11 cellular contexts compared by ENCODE assay signal in the genomic region with DNA sequence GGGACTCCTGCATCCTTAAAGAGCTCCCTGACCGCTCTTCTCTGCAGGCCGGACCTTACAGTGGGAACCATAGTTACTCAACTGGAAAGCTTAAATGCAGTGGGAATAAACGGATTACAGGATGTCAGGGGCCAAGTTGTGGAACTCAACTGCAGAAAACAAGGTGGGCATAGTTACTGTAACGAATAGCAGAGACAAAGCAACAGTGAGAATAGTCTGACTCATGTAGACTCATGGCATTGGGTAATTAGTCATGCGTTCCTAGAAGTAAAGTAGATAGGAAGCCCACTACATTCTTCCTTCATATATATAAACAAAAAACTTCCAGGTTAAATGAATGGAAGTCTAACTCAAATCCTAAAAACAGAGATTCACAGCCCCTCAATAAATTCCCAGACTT.
"Had no signal": no experiment of that assay in that cellular context is flagged by ENCODE, and none has a peak within 500 bp of the region (broad histone marks: within the 10 kb centered on the region; RNA-seq: fewer than 3 reads in every experiment).

No MANE protein-coding gene starts in this region.

- H3K36me3 Mint-ChIP-seq: naive B cell had no signal

- DNase-seq: activated CD4-positive, alpha-beta memory T cell treated with anti-CD3 and anti-CD28 coated beads, Interleukin-2, amount 10 ng/mL, durations not matched to agents 7 days and 5 days; activated CD8-positive, alpha-beta memory T cell treated with anti-CD3 and anti-CD28 coated beads, Interleukin-2, amount 50 U/mL, for 4 hours; activated naive CD4-positive, alpha-beta T cell treated with anti-CD3 and anti-CD28 coated beads, Interleukin-2, amount 50 U/mL, for 16 hours; endodermal cell; erythroblast; hippocampal formation; kidney glomerular epithelial cell; naive B cell; stimulated activated CD4-positive, alpha-beta T cell treated with anti-CD3 and anti-CD28 coated beads, Interleukin-4, amount 100 ng/mL, for 4 hours had no signal

- H3K27ac Mint-ChIP-seq: activated CD4-positive, alpha-beta memory T cell treated with anti-CD3 and anti-CD28 coated beads, Interleukin-2, amount 10 ng/mL, durations not matched to agents 7 days and 5 days; endodermal cell; naive B cell had no signal

- H2AFZ ChIP-seq: parathyroid adenoma had no signal

- H3K4me1 Mint-ChIP-seq: activated CD4-positive, alpha-beta memory T cell treated with anti-CD3 and anti-CD28 coated beads, Interleukin-2, amount 10 ng/mL, durations not matched to agents 7 days and 5 days; endodermal cell; naive B cell had no signal

- H3K4me3 Mint-ChIP-seq: activated CD4-positive, alpha-beta memory T cell treated with anti-CD3 and anti-CD28 coated beads, Interleukin-2, amount 10 ng/mL, durations not matched to agents 7 days and 5 days; endodermal cell; naive B cell had no signal

- H3K27ac ChIP-seq: parathyroid adenoma, tibial nerve had no signal

- H3K9ac ChIP-seq: parathyroid adenoma had no signal

- H3K4me3 ChIP-seq: tibial nerve had no signal

- H3K79me2 ChIP-seq: parathyroid adenoma had no signal

- H3K36me3 ChIP-seq: tibial nerve had no signal

- H3K27me3 ChIP-seq: tibial nerve had no signal

- H3K9me3 Mint-ChIP-seq: activated CD4-positive, alpha-beta memory T cell treated with anti-CD3 and anti-CD28 coated beads, Interleukin-2, amount 10 ng/mL, durations not matched to agents 7 days and 5 days; endodermal cell had no signal

- H3K9me3 ChIP-seq: tibial nerve had no signal

- H3K4me1 ChIP-seq: parathyroid adenoma, tibial nerve had no signal
